Comparison of ENCODE assay signal across 13 cellular contexts in the genomic region with DNA sequence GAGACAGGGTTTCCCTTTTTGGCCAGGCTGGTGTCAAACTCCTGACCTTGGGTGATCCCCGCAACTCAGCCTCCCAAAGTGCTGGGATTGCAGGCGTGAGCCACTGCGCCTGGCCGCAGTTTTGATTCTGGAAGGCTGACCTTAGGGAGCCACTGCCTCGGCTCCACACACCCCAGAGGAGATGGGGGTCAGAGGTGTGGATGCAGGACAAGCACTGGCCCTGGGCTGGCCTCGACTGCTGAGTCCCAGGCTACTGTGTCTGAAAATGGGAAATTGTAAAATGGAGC. TPM values are rescaled to one million over a fixed set of nuclear protein-coding genes. Genes with fewer than 3 reads are reported as not detected.
A peak's percentile ranks its signal among the peaks of the same experiment; 100 is the strongest.
DNase-seq lines count a peak whose midpoint lies in the region; ATAC-seq and TF ChIP-seq lines count a peak whose summit lies in the region.
"Had no signal": no experiment of that assay in that cellular context is flagged by ENCODE, and none has a peak within 500 bp of the region (broad histone marks: within the 10 kb centered on the region; RNA-seq: fewer than 3 reads in every experiment).

No MANE protein-coding gene starts in this region.

- DNase-seq in T-helper 17 cell (no peak), lower lobe of right lung (no peak), SKM-1 treated with dmso at 0.1 percent for 144 hours (lab: John Stamatoyannopoulos, UW; ENCODE audit: unreplicated experiment) (no peak), NCI-H146 (lab: John Stamatoyannopoulos, UW) (no peak), medulla oblongata (ENCODE audit: extremely low spot score) (no peak)
- DNase-seq: IMR-90 had no signal

- H3K4me1 Mint-ChIP-seq in T-helper 17 cell = peaks cover 47% of the 10 kb centered on the region

- H3K4me3 Mint-ChIP-seq in T-helper 17 cell = peak overlapping the region; percentile 89

- H3K27me3 ChIP-seq in BLaER1 (peaks cover 9% of the 10 kb centered on the region), lower lobe of right lung (ENCODE audit: low read depth) (no peaks in the 10 kb centered on the region)

- no peaks in the 10 kb centered on the region for H3K27me3 Mint-ChIP-seq in T-helper 17 cell

- H3K9ac ChIP-seq in BLaER1 = no peak overlapping the region

- ATAC-seq in T-helper 17 cell (no peak), lower lobe of right lung (no peak), GM21576 (IDR thresholded peaks at IDR 0.05; ENCODE audit: unreplicated experiment) (no peak)

- peaks cover 19% of the 10 kb centered on the region for H4K20me1 ChIP-seq in BLaER1

- intact Hi-C loops in lower lobe of right lung (cut with DNase I) = no loop called here

- H3K4me3 ChIP-seq in BLaER1 (peak overlapping the region; percentile 49), GM08714 (ENCODE audit: low read length) (peak overlapping the region; percentile 45; the same call in 1 of the 2 replicates), lower lobe of right lung (peak overlapping the region; percentile 47)

- no peaks in the 10 kb centered on the region for H3K36me3 ChIP-seq in BLaER1
- no peaks in the 10 kb centered on the region for H3K36me3 ChIP-seq in lower lobe of right lung

- peak overlapping the region; percentile 95 for H3K4me2 ChIP-seq in BLaER1

- H3K36me3 Mint-ChIP-seq in T-helper 17 cell (ENCODE audit: low read depth) = peaks cover 2% of the 10 kb centered on the region

- H3K9me3 ChIP-seq in BLaER1 = no peaks in the 10 kb centered on the region
- no peaks in the 10 kb centered on the region for H3K9me3 ChIP-seq in T-helper 17 cell (ENCODE audit: control insufficient read depth, low read length, poor library complexity, severe bottlenecking)
- no peaks in the 10 kb centered on the region for H3K9me3 ChIP-seq in lower lobe of right lung

- peak overlapping the region; percentile 99 for H3K27ac Mint-ChIP-seq in T-helper 17 cell

- H3K27ac ChIP-seq in BLaER1 = peak overlapping the region; percentile 58; the same call in 1 of the 2 replicates
- peak overlapping the region; percentile 73 for H3K27ac ChIP-seq in lower lobe of right lung
- H3K27ac ChIP-seq: C4-2B had no signal

- H3K4me1 ChIP-seq in BLaER1 = peaks cover 83% of the 10 kb centered on the region
- peaks cover 20% of the 10 kb centered on the region for H3K4me1 ChIP-seq in lower lobe of right lung

- no peak for TF ChIP-seq CTCF in lower lobe of right lung (IDR thresholded peaks at IDR 0.05)

RNA-seq across cellular contexts. Expression of a gene that starts 1.5 kb away (rescaled TPM):
- total RNA-seq in T-helper 17 cell (10 to 100 TPM; 38.6 to 41.0 TPM), lower lobe of right lung (5.8 TPM)
- total RNA-seq: bronchial epithelial cell, epithelial cell of proximal tubule, H7, IMR-90 had no signal

RNA-seq across cellular contexts. Expression of a gene that starts 57.8 kb away (rescaled TPM):
- not detected for total RNA-seq in T-helper 17 cell
- total RNA-seq in lower lobe of right lung = not detected
- total RNA-seq: bronchial epithelial cell, epithelial cell of proximal tubule, H7, IMR-90 had no signal
